2 cellular contexts compared by ENCODE assay signal in the genomic region with DNA sequence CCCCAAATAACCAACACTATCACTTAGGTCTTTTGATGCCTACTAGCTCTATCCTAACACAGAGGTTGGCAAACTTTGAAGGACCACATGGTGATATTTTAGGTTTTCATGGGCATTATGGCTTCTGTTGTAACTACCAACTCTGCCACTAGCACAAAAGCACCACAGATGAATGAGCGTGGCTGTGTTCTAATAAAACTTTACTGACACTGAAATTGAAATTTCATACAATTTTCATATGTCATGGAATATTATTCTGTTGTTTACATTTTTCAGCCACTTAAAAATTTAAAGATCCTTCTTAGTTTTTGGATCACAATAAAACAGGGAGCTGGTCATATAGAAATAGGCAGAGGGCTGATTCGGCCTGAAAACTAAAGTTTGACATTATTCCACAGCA.
A peak's percentile ranks its signal among the peaks of the same experiment; 100 is the strongest.
TF ChIP-seq lines count a peak whose summit lies in the region.

No MANE protein-coding gene starts in this region.

TF ChIP-seq in GM12878, 131 proteins besides CTCF, POLR2A, EP300 and RAD21:
- TF ChIP-seq HDAC6 (IDR thresholded peaks at IDR 0.05; ENCODE audit: unreplicated experiment) (no peak), HCFC1 (IDR thresholded peaks at IDR 0.05; ENCODE audit: low read length) (no peak), BMI1 (IDR thresholded peaks at IDR 0.05; ENCODE audit: borderline replicate concordance) (no peak), ZBTB40 (IDR thresholded peaks at IDR 0.05; ENCODE audit: borderline replicate concordance) (peak; percentile 63), CREM (IDR thresholded peaks at IDR 0.05; ENCODE audit: low read depth) (no peak), RBBP5 (conservative IDR thresholded peaks at IDR 0.05) (no peak)

TF ChIP-seq in K562, 482 proteins besides CTCF, POLR2A, EP300 and RAD21:
- TF ChIP-seq, protein P1, sequence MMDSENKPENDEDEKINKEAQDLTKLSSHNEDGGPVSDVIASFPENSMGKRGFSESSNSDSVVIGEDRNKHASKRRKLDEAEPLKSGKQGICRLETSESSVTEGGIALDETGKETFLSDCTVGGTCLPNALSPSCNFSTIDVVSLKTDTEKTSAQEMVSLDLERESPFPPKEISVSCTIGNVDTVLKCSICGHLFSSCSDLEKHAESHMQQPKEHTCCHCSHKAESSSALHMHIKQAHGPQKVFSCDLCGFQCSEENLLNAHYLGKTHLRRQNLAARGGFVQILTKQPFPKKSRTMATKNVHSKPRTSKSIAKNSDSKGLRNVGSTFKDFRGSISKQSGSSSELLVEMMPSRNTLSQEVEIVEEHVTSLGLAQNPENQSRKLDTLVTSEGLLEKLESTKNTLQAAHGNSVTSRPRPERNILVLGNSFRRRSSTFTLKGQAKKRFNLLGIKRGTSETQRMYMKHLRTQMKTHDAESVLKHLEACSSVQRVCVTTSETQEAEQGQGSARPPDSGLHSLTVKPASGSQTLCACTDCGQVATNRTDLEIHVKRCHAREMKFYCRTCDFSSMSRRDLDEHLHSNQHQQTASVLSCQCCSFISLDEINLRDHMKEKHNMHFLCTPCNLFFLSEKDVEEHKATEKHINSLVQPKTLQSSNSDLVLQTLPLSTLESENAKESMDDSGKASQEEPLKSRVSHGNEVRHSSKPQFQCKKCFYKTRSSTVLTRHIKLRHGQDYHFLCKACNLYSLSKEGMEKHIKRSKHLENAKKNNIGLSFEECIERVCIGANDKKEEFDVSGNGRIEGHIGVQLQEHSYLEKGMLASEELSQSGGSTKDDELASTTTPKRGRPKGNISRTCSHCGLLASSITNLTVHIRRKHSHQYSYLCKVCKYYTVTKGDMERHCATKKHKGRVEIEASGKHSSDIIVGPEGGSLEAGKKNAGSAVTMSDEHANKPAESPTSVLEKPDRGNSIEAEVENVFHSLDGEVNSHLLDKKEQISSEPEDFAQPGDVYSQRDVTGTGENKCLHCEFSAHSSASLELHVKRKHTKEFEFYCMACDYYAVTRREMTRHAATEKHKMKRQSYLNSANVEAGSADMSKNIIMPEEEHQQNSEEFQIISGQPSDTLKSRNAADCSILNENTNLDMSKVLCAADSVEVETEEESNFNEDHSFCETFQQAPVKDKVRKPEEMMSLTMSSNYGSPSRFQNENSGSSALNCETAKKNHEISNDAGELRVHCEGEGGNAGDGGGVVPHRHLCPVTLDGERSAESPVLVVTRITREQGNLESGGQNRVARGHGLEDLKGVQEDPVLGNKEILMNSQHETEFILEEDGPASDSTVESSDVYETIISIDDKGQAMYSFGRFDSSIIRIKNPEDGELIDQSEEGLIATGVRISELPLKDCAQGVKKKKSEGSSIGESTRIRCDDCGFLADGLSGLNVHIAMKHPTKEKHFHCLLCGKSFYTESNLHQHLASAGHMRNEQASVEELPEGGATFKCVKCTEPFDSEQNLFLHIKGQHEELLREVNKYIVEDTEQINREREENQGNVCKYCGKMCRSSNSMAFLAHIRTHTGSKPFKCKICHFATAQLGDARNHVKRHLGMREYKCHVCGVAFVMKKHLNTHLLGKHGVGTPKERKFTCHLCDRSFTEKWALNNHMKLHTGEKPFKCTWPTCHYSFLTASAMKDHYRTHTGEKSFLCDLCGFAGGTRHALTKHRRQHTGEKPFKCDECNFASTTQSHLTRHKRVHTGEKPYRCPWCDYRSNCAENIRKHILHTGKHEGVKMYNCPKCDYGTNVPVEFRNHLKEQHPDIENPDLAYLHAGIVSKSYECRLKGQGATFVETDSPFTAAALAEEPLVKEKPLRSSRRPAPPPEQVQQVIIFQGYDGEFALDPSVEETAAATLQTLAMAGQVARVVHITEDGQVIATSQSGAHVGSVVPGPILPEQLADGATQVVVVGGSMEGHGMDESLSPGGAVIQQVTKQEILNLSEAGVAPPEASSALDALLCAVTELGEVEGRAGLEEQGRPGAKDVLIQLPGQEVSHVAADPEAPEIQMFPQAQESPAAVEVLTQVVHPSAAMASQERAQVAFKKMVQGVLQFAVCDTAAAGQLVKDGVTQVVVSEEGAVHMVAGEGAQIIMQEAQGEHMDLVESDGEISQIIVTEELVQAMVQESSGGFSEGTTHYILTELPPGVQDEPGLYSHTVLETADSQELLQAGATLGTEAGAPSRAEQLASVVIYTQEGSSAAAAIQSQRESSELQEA (IDR thresholded peaks at IDR 0.05; ENCODE audit: low read depth) = no peak
- no peak for TF ChIP-seq ZNF551 (CRISPR knock-in tag; IDR thresholded peaks at IDR 0.05)
- no peak for TF ChIP-seq GTF2B (IDR thresholded peaks at IDR 0.05; ENCODE audit: extremely low read depth, insufficient read length)
- no peak for TF ChIP-seq ATF1 (CRISPR knock-in tag; IDR thresholded peaks at IDR 0.05)
- no peak for TF ChIP-seq ATF1 (tag; IDR thresholded peaks at IDR 0.05)
- peak; percentile 92 for TF ChIP-seq ZBTB40 (IDR thresholded peaks at IDR 0.05)
- TF ChIP-seq ZBTB40 (CRISPR knock-in tag; IDR thresholded peaks at IDR 0.05) = peak; percentile 84
- no peak for TF ChIP-seq ZFP30 (CRISPR knock-in tag; IDR thresholded peaks at IDR 0.05; ENCODE audit: borderline replicate concordance)
TF ChIP-seq in K562: peak in this region for 1.
